In the genomic region with DNA sequence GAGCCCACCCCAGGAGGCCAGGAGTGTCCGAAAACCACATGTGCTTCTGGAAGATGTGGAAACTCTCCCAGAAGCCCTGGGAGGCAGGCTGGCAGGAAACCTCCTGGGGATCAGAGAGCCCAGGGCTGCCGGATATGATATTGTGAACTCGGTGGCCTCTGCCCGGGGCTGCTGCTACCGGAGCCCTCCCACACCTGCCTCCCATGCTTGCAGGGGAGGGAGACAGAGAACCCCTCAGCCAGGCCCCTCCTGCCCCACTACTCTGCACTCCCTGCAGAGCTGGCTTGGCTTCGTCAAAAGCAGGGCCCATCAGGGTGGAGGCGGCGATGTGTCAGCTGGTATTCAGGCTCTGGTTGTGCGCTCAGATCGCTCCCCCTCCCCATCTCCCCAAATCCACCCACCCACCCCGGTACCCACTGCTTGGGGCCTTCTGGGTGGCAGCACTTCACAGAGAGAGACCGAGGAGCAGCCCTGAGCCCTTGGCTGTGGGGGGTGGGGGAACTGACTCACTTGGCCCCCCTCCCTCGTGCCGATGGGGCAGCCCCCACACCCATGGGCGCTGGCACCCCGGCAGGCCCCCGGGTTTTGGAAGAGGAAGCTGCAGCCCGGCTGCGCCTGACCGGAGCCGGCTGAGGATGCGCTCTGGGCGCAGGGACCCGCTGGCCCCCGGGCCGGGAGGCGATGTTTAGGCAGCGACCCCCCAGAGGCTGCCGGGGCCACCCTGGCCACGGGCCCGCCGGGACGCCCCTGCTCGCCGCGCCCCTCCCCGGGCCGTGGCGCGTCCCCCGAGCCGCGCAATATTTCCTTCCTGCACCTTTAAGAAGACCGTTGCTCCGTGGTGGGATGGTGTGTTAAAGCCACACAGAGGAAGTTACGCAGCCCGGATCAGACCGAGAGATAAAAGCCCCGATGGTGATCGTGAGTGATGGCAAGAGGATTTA, we compare ENCODE assay signal across 1 cellular context.
A peak's percentile ranks its signal among the peaks of the same experiment; 100 is the strongest.
TF ChIP-seq lines count a peak whose summit lies in the region.

No MANE protein-coding gene starts in this region.

TF ChIP-seq in endothelial cell of umbilical vein, 7 proteins besides CTCF, POLR2A, EP300 and RAD21 (continued from another document):
- TF ChIP-seq GATA2 (IDR thresholded peaks at IDR 0.05; ENCODE audit: insufficient read depth, insufficient read length, low read depth, low read length): peak; percentile 80
TF ChIP-seq in endothelial cell of umbilical vein: peak in this region for 1.
